In the genomic region with DNA sequence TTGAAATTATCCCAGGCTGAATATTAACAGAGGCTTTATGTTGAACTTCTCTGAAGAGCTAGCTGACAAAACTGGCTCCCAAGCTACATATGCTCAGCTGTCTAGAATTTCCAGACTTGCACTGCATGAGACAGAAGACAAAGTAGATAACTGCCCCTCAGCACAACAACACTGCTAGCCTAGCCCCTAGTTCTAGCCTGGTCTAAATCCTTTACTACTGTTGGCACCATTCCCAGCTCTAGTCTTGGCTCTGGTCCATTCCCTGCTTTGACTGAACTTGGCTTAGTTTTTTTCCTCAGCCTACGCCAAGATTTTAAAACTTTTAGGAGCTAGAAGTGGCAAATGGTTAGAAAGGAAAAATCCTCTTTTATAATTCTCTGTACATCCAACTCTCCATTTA, we compare ENCODE assay signal across 12 cellular contexts. TPM values are rescaled to one million over a fixed set of nuclear protein-coding genes. Genes with fewer than 3 reads are reported as not detected.
DNase-seq lines count a peak whose midpoint lies in the region; FAIRE-seq and TF ChIP-seq lines count a peak whose summit lies in the region.
"Had no signal": no experiment of that assay in that cellular context is flagged by ENCODE, and none has a peak within 500 bp of the region (broad histone marks: within the 10 kb centered on the region; RNA-seq: fewer than 3 reads in every experiment).

No MANE protein-coding gene starts in this region.

- POLR2A ChIA-PET in endothelial cell of umbilical vein (lab: Charles Lee): no interaction called here

- H3K36me3 ChIP-seq in endothelial cell of umbilical vein (ENCODE audit: control insufficient read depth in 2 of 2, extremely low read depth in 1 of 2, insufficient read depth in 2 of 2, low read length in 2 of 2): no peaks in the 10 kb centered on the region

- no peaks in the 10 kb centered on the region for H4K20me1 ChIP-seq in endothelial cell of umbilical vein (replicated peaks; ENCODE audit: control insufficient read depth, extremely low read depth, insufficient read depth, low read length)

- no peak overlapping the region for H3K27ac ChIP-seq in endothelial cell of umbilical vein (ENCODE audit: insufficient read depth, low read depth, low read length)

- no peaks in the 10 kb centered on the region for H3K27me3 ChIP-seq in endothelial cell of umbilical vein (ENCODE audit: control insufficient read depth in 2 of 2, insufficient read depth in 2 of 2, low read length in 2 of 2)

- H3K36me3 Mint-ChIP-seq in Calu3 (ENCODE audit: insufficient read depth, unreplicated experiment): no peaks in the 10 kb centered on the region
- H3K36me3 Mint-ChIP-seq in nephron (ENCODE audit: low read depth): no peaks in the 10 kb centered on the region

- dilution Hi-C loops in endothelial cell of umbilical vein (cut with MboI; ENCODE audit: extremely low pct_ligation_motif_present, low sequenced_read_pairs): no loop called here

- BruUV-seq in Calu3 (replicated peaks; lab: Mats Ljungman, UMichigan) (no TSS peak), endothelial cell of umbilical vein (replicated peaks; lab: Mats Ljungman, UMichigan) (no TSS peak)

- CTCF ChIA-PET in Calu3 (lab: Charles Lee): interaction anchor here (1.1 kb wide), 2 partner anchors 8 to 245 kb away, joined by 4 to 5 read pairs; partner anchors contain the start of gene OPHN1
- CTCF ChIA-PET in endothelial cell of umbilical vein (lab: Charles Lee): interaction anchor here (1.6 kb wide), 1 partner anchor 22 kb away, joined by 5 read pairs; no protein-coding TSS in a partner anchor

- H3K4me1 Mint-ChIP-seq in Calu3 (ENCODE audit: low read depth, unreplicated experiment) (peaks cover 7% of the 10 kb centered on the region), nephron (peaks cover 18% of the 10 kb centered on the region)

- peak; percentile 94 for FAIRE-seq in endothelial cell of umbilical vein (lab: Jason Lieb, UNC)
- FAIRE-seq: H1 had no signal

- intact Hi-C loops in Calu3 (cut with micrococcal nuclease; ENCODE audit: unreplicated experiment): no loop called here
- intact Hi-C loops in endothelial cell of umbilical vein (cut with micrococcal nuclease): loop anchor here (1.0 kb wide), 1 partner anchor 8 kb away; the partner anchor contains the start of gene OPHN1

- peak overlapping the region; percentile 9 for H3K9ac ChIP-seq in endothelial cell of umbilical vein (replicated peaks; ENCODE audit: extremely low read depth, insufficient read depth, low read length)

- no peaks in the 10 kb centered on the region for H3K9me1 ChIP-seq in endothelial cell of umbilical vein (replicated peaks; ENCODE audit: control insufficient read depth, extremely low read depth, insufficient read depth, low read length)

- no peak overlapping the region for H3K4me3 ChIP-seq in endothelial cell of umbilical vein (replicated peaks in 1 of 3; ENCODE audit: insufficient read depth in 1 of 3, low read depth in 1 of 3, low read length in 3 of 3)

- H3K9me3 ChIP-seq in endothelial cell of umbilical vein (replicated peaks; ENCODE audit: control insufficient read depth, insufficient read depth, low read length): no peaks in the 10 kb centered on the region

- H2AFZ ChIP-seq in endothelial cell of umbilical vein (ENCODE audit: low read depth, low read length): no peak overlapping the region

- H3K4me3 Mint-ChIP-seq in Calu3 (ENCODE audit: low read depth, unreplicated experiment) (no peak overlapping the region), nephron (no peak overlapping the region)

- peak; percentile 47 for DNase-seq in Calu3
- DNase-seq in NCI-H2196 treated with DMSO at 0.1 percent for 48 hours (lab: John Stamatoyannopoulos, UW; ENCODE audit: unreplicated experiment): peak; percentile 0
- DNase-seq in endothelial cell of umbilical vein (ENCODE audit: low read depth, low spot score): peak; percentile 85
- DNase-seq in GM19238 (ENCODE audit: insufficient read length, low spot score): no peak
- no peak for DNase-seq in stimulated activated CD4-positive, alpha-beta T cell treated with anti-CD3 and anti-CD28 coated beads, Interleukin-1b, Interleukin-23, amount 100 ng/mL, for 48 hours
- no peak for DNase-seq in middle frontal gyrus (ENCODE audit: extremely low spot score, low spot score)
- DNase-seq in SIG-M5 treated with dmso at 0.1 percent for 504 hours (lab: John Stamatoyannopoulos, UW; ENCODE audit: unreplicated experiment): no peak
- DNase-seq: activated CD4-positive, alpha-beta T cell treated with anti-CD3 and anti-CD28 coated beads, Interleukin-2, amount 50 U/mL, for 1 hour; GF-D8; MM.1S had no signal

- H3K4me2 ChIP-seq in endothelial cell of umbilical vein (ENCODE audit: insufficient read depth, low read length): peak overlapping the region; percentile 6

- TF ChIP-seq POLR2A in endothelial cell of umbilical vein (IDR thresholded peaks at IDR 0.05; ENCODE audit: low read depth, low read length): no peak

- H3K79me2 ChIP-seq in endothelial cell of umbilical vein (ENCODE audit: control insufficient read depth, insufficient read depth, low read length): no peaks in the 10 kb centered on the region

- H3K9me3 Mint-ChIP-seq in Calu3 (ENCODE audit: low read depth, unreplicated experiment): no peaks in the 10 kb centered on the region
- no peaks in the 10 kb centered on the region for H3K9me3 Mint-ChIP-seq in nephron

- TF ChIP-seq CTCF in Calu3 (IDR thresholded peaks at IDR 0.05; ENCODE audit: unreplicated experiment): no peak
- TF ChIP-seq CTCF in endothelial cell of umbilical vein (IDR thresholded peaks at IDR 0.05; ENCODE audit: extremely low read depth in 1 of 2, insufficient read depth in 1 of 2, low read depth in 1 of 2, low read length in 2 of 2): no peak
- no peak for TF ChIP-seq CTCF in nephron (IDR thresholded peaks at IDR 0.05; ENCODE audit: unreplicated experiment in 3 of 3)

- H3K4me1 ChIP-seq in endothelial cell of umbilical vein (ENCODE audit: control insufficient read depth, extremely low read depth, insufficient read depth, low read length): peaks cover 10% of the 10 kb centered on the region

- H3K27me3 Mint-ChIP-seq in Calu3 (ENCODE audit: unreplicated experiment): no peaks in the 10 kb centered on the region
- H3K27me3 Mint-ChIP-seq in nephron (ENCODE audit: low read depth): no peaks in the 10 kb centered on the region

- H3K27ac Mint-ChIP-seq in Calu3 (ENCODE audit: unreplicated experiment) (no peak overlapping the region), nephron (peak overlapping the region; percentile 91 to 95 (median 92))

TF ChIP-seq in endothelial cell of umbilical vein, 7 proteins besides CTCF, POLR2A, EP300 and RAD21:
- TF ChIP-seq GATA2 (IDR thresholded peaks at IDR 0.05; ENCODE audit: insufficient read depth, insufficient read length, low read depth, low read length) (no peak), JUN (IDR thresholded peaks at IDR 0.05; ENCODE audit: borderline replicate concordance, insufficient read depth, insufficient read length, low read depth) (no peak), FOS (IDR thresholded peaks at IDR 0.05; ENCODE audit: borderline replicate concordance, insufficient read depth, low read length) (no peak), EZH2 (IDR thresholded peaks at IDR 0.05; ENCODE audit: borderline replicate concordance, low read depth, low read length, severe bottlenecking) (no peak), MAX (IDR thresholded peaks at IDR 0.05; ENCODE audit: insufficient read depth, insufficient read length) (no peak), MYC (IDR thresholded peaks at IDR 0.05; ENCODE audit: low read depth, low read length) (no peak), POLR2AphosphoS5 (IDR thresholded peaks at IDR 0.05; ENCODE audit: insufficient read depth, low read depth, low read length) (no peak)

RNA-seq across cellular contexts. Expression of gene OPHN1, which starts 7.6 kb away (rescaled TPM):
- total RNA-seq in Calu3 (2022) (10.8 and 13.1 TPM in 2 replicates), endothelial cell of umbilical vein (6.2 and 6.7 TPM in 2 replicates)
- polyA plus RNA-seq in endothelial cell of umbilical vein: 3.2 and 3.9 TPM in 2 replicates
- polyA plus RNA-seq in endothelial cell of umbilical vein (2011; cell fraction: cytosol; rRNA removed): 2.6 TPM in 2 replicates
- 8.7 and 9.8 TPM in 2 replicates for polyA plus RNA-seq in endothelial cell of umbilical vein (2011; cell fraction: nucleus; rRNA removed)
- polyA plus RNA-seq in endothelial cell of umbilical vein (2012): 3.6 and 4.3 TPM in 2 replicates
- 9.0 and 13.2 TPM in 2 replicates for polyA minus RNA-seq in endothelial cell of umbilical vein
- 21.0 TPM for polyA minus RNA-seq in endothelial cell of umbilical vein (2011; cell fraction: cytosol; rRNA and poly(A)+ RNA removed)
- polyA minus RNA-seq in endothelial cell of umbilical vein (2011; cell fraction: nucleus; rRNA and poly(A)+ RNA removed): 16.9 and 18.3 TPM in 2 replicates

RNA-seq across cellular contexts. Expression of gene YIPF6, which starts 57.9 kb away (rescaled TPM):
- 68.6 and 74.3 TPM in 2 replicates for total RNA-seq in Calu3 (2022)
- total RNA-seq in endothelial cell of umbilical vein: 28.5 and 29.6 TPM in 2 replicates
- 15.4 and 17.1 TPM in 2 replicates for polyA plus RNA-seq in endothelial cell of umbilical vein
- polyA plus RNA-seq in endothelial cell of umbilical vein (2011; cell fraction: cytosol; rRNA removed): 10.1 and 11.4 TPM in 2 replicates
- polyA plus RNA-seq in endothelial cell of umbilical vein (2011; cell fraction: nucleus; rRNA removed): 8.6 and 10.2 TPM in 2 replicates
- 18.0 and 20.8 TPM in 2 replicates for polyA plus RNA-seq in endothelial cell of umbilical vein (2012)
- polyA minus RNA-seq in endothelial cell of umbilical vein: 25.4 and 32.0 TPM in 2 replicates
- polyA minus RNA-seq in endothelial cell of umbilical vein (2011; cell fraction: cytosol; rRNA and poly(A)+ RNA removed): 24.5 TPM
- polyA minus RNA-seq in endothelial cell of umbilical vein (2011; cell fraction: nucleus; rRNA and poly(A)+ RNA removed): 13.0 and 16.7 TPM in 2 replicates

Comparison
In these comparisons a context has a peak if more than half of its experiments do, and no peak if none do; other contexts are left out.
1. DNase-seq: peak in Calu3 (single experiment), NCI-H2196 treated with DMSO at 0.1 percent for 48 hours (single experiment) and endothelial cell of umbilical vein (single experiment); none in GM19238 (single experiment), stimulated activated CD4-positive, alpha-beta T cell treated with anti-CD3 and anti-CD28 coated beads, Interleukin-1b, Interleukin-23, amount 100 ng/mL, for 48 hours (single experiment), middle frontal gyrus (single experiment) and SIG-M5 treated with dmso at 0.1 percent for 504 hours (single experiment).